Comparison of ENCODE assay signal across 19 cellular contexts in the genomic region with DNA sequence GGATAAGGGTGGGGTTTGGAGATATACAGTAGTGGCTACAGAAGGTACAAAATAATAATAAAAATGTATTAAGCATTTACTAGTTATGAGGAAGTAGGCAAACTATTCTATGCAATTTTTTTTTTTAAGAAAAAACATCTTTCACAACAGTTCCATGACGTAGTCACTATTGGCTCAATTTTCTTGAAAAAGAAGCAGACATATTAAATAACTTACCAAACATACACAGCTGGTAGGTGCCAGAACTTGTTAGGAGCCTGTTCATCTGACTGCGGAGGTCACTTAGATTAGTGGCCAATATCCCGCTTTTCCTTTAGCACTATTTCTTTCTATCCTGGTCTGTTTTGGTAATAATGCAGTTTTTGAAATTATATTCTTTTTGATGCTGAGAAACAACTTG.
"Had no signal": no experiment of that assay in that cellular context is flagged by ENCODE, and none has a peak within 500 bp of the region (broad histone marks: within the 10 kb centered on the region; RNA-seq: fewer than 3 reads in every experiment).

No MANE protein-coding gene starts in this region.

- H3K4me1 Mint-ChIP-seq: activated CD4-positive, alpha-beta T cell treated with anti-CD3 and anti-CD28 coated beads for 36 hours; natural killer cell had no signal

- H3K36me3 Mint-ChIP-seq: activated naive CD8-positive, alpha-beta T cell; natural killer cell had no signal

- H3K4me3 Mint-ChIP-seq: activated CD4-positive, alpha-beta T cell treated with anti-CD3 and anti-CD28 coated beads for 36 hours; activated naive CD8-positive, alpha-beta T cell; activated T-helper 1 cell treated with anti-CD3 and anti-CD28 coated beads, Interleukin-12 subunit alpha, Interleukin-12 subunit beta, Interleukin-2, Interleukin-4 antibody, amounts not matched to agents 30 ng/mL and 10 ng/mL and 1 ng/mL, durations not matched to agents 14 hours and 24 hours and 36 hours; effector memory CD8-positive, alpha-beta T cell; natural killer cell; T-helper 2 cell treated with Interferon-gamma antibody and Interleukin-4, amounts not matched to agents 5 μg/mL and 100 μg/mL, for 36 hours; WTC11 had no signal

- H3K27ac ChIP-seq: body of pancreas, left ventricle myocardium inferior, neutrophil, sigmoid colon had no signal

- ATAC-seq: activated CD4-positive, alpha-beta T cell treated with anti-CD3 and anti-CD28 coated beads for 36 hours; body of pancreas; effector memory CD8-positive, alpha-beta T cell; natural killer cell; WTC11 had no signal

- H3K27ac Mint-ChIP-seq: activated CD4-positive, alpha-beta T cell treated with anti-CD3 and anti-CD28 coated beads for 36 hours; activated naive CD8-positive, alpha-beta T cell; activated T-helper 1 cell treated with anti-CD3 and anti-CD28 coated beads, Interleukin-12 subunit alpha, Interleukin-12 subunit beta, Interleukin-2, Interleukin-4 antibody, amounts not matched to agents 30 ng/mL and 10 ng/mL and 1 ng/mL, durations not matched to agents 14 hours and 24 hours and 36 hours; effector memory CD8-positive, alpha-beta T cell; natural killer cell; T-helper 2 cell treated with Interferon-gamma antibody and Interleukin-4, amounts not matched to agents 5 μg/mL and 100 μg/mL, for 36 hours; WTC11 had no signal

- H3K36me3 ChIP-seq: heart right ventricle, left ventricle myocardium inferior, neutrophil, sigmoid colon had no signal

- DNase-seq: activated CD4-positive, alpha-beta T cell treated with anti-CD3 and anti-CD28 coated beads for 36 hours; activated CD4-positive, alpha-beta T cell treated with anti-CD3 and anti-CD28 coated beads, Interleukin-2, amount 50 U/mL, for 48 hours; activated T-cell treated with anti-CD3 and anti-CD28 coated beads for 4 hours; body of pancreas; effector memory CD8-positive, alpha-beta T cell; heart right ventricle; left ventricle myocardium inferior; mesendoderm; natural killer cell; sigmoid colon; stimulated activated CD4-positive, alpha-beta T cell treated with anti-CD3 and anti-CD28 coated beads, Interleukin-12 subunit alpha, Interleukin-12 subunit beta, amount 100 ng/mL, for 4 hours; stimulated activated CD4-positive, alpha-beta T cell treated with anti-CD3 and anti-CD28 coated beads, Interleukin-1b, Interleukin-23, amount 100 ng/mL, for 48 hours; stimulated activated CD8-positive, alpha-beta memory T cell treated with anti-CD3 and anti-CD28 coated beads, Interleukin-4, amount 100 ng/mL, for 48 hours; stimulated activated naive CD4-positive, alpha-beta T cell had no signal

- H3K9me3 ChIP-seq: body of pancreas, left ventricle myocardium inferior, neutrophil, sigmoid colon had no signal

- H3K4me1 ChIP-seq: body of pancreas, sigmoid colon had no signal

- H3K27me3 ChIP-seq: body of pancreas, heart right ventricle, neutrophil, sigmoid colon had no signal

- H3K27me3 Mint-ChIP-seq: activated CD4-positive, alpha-beta T cell treated with anti-CD3 and anti-CD28 coated beads for 36 hours; activated naive CD8-positive, alpha-beta T cell; effector memory CD8-positive, alpha-beta T cell had no signal

- H3K9me3 Mint-ChIP-seq: T-helper 2 cell treated with Interferon-gamma antibody and Interleukin-4, amounts not matched to agents 5 μg/mL and 100 μg/mL, for 36 hours had no signal

- H3K4me3 ChIP-seq: body of pancreas, heart right ventricle, left ventricle myocardium inferior, sigmoid colon had no signal
